Comparison of ENCODE assay signal across 1 cellular context in the genomic region with DNA sequence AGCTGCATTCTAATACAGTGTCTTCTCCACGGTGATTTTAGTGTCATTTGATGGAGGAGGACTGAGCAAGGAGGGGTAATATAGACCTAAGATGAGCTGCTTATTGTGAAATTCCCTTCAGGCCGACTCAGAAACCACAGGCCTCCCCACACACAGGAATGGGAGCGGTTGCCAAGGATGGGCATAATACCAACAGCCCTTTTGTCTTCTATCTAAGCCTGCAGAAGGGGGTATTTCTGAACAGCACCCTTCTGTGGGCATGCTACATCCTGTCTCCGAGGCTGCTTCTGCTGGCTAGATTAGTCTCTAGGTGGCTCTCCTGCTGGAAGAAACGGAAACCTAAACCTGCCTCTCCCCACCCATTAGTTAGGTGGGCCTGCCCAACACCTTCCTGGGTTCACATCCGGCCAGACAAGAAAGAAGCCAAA.
TF ChIP-seq lines count a peak whose summit lies in the region.

No MANE protein-coding gene starts in this region.

TF ChIP-seq in GM23338, 12 proteins besides CTCF, POLR2A, EP300 and RAD21 (continued from another document):
- TF ChIP-seq, protein P1, sequence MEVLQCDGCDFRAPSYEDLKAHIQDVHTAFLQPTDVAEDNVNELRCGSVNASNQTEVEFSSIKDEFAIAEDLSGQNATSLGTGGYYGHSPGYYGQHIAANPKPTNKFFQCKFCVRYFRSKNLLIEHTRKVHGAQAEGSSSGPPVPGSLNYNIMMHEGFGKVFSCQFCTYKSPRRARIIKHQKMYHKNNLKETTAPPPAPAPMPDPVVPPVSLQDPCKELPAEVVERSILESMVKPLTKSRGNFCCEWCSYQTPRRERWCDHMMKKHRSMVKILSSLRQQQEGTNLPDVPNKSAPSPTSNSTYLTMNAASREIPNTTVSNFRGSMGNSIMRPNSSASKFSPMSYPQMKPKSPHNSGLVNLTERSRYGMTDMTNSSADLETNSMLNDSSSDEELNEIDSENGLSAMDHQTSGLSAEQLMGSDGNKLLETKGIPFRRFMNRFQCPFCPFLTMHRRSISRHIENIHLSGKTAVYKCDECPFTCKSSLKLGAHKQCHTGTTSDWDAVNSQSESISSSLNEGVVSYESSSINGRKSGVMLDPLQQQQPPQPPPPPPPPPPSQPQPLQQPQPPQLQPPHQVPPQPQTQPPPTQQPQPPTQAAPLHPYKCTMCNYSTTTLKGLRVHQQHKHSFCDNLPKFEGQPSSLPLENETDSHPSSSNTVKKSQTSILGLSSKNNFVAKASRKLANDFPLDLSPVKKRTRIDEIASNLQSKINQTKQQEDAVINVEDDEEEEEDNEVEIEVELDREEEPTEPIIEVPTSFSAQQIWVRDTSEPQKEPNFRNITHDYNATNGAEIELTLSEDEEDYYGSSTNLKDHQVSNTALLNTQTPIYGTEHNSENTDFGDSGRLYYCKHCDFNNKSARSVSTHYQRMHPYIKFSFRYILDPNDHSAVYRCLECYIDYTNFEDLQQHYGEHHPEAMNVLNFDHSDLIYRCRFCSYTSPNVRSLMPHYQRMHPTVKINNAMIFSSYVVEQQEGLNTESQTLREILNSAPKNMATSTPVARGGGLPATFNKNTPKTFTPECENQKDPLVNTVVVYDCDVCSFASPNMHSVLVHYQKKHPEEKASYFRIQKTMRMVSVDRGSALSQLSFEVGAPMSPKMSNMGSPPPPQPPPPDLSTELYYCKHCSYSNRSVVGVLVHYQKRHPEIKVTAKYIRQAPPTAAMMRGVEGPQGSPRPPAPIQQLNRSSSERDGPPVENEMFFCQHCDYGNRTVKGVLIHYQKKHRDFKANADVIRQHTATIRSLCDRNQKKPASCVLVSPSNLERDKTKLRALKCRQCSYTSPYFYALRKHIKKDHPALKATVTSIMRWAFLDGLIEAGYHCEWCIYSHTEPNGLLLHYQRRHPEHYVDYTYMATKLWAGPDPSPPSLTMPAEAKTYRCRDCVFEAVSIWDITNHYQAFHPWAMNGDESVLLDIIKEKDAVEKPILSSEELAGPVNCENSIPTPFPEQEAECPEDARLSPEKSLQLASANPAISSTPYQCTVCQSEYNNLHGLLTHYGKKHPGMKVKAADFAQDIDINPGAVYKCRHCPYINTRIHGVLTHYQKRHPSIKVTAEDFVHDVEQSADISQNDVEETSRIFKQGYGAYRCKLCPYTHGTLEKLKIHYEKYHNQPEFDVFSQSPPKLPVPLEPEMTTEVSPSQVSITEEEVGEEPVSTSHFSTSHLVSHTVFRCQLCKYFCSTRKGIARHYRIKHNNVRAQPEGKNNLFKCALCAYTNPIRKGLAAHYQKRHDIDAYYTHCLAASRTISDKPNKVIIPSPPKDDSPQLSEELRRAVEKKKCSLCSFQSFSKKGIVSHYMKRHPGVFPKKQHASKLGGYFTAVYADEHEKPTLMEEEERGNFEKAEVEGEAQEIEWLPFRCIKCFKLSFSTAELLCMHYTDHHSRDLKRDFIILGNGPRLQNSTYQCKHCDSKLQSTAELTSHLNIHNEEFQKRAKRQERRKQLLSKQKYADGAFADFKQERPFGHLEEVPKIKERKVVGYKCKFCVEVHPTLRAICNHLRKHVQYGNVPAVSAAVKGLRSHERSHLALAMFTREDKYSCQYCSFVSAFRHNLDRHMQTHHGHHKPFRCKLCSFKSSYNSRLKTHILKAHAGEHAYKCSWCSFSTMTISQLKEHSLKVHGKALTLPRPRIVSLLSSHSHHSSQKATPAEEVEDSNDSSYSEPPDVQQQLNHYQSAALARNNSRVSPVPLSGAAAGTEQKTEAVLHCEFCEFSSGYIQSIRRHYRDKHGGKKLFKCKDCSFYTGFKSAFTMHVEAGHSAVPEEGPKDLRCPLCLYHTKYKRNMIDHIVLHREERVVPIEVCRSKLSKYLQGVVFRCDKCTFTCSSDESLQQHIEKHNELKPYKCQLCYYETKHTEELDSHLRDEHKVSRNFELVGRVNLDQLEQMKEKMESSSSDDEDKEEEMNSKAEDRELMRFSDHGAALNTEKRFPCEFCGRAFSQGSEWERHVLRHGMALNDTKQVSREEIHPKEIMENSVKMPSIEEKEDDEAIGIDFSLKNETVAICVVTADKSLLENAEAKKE (CRISPR knock-in tag; IDR thresholded peaks at IDR 0.05): no peak
